ENCODE assay signal across 27 cellular contexts in genomic region chr3:126663750-126664149, GRCh38. TPM values are rescaled to one million over a fixed set of nuclear protein-coding genes. Genes with fewer than 3 reads are reported as not detected.
DNase-seq lines count a peak whose midpoint lies in the region; ATAC-seq, FAIRE-seq and TF ChIP-seq lines count a peak whose summit lies in the region.
"Had no signal": no experiment of that assay in that cellular context is flagged by ENCODE, and none has a peak within 500 bp of the region (broad histone marks: within the 10 kb centered on the region; RNA-seq: fewer than 3 reads in every experiment).

No MANE protein-coding gene starts in this region.

- peaks cover 9% of the 10 kb centered on the region for H3K4me1 Mint-ChIP-seq in activated CD8-positive, alpha-beta memory T cell treated with anti-CD3 and anti-CD28 coated beads, Interleukin-2, amount 10 ng/mL, durations not matched to agents 7 days and 5 days
- H3K4me1 Mint-ChIP-seq: B cell had no signal

- peaks cover 0 to 2% of the 10 kb centered on the region in 2 experiments for H4K20me1 ChIP-seq in H1 (replicated peaks in 1 of 2; ENCODE audit: control insufficient read depth in 1 of 2, insufficient read depth in 2 of 2, low read length in 2 of 2)

- H2BK120ac ChIP-seq in H1 (replicated peaks; ENCODE audit: low read depth, low read length), result no peak overlapping the region
- H2BK120ac ChIP-seq in neuronal stem cell (ENCODE audit: low read depth, low read length), result no peak overlapping the region

- H3K79me1 ChIP-seq in H1 (ENCODE audit: low read depth, low read length) (no peaks in the 10 kb centered on the region), neuronal stem cell (ENCODE audit: low read depth, low read length) (no peaks in the 10 kb centered on the region)

- H2BK12ac ChIP-seq in H1 (ENCODE audit: low read depth, low read length) (no peak overlapping the region), neuronal stem cell (ENCODE audit: low read length) (no peak overlapping the region)

- TF ChIP-seq POLR2A in H1 (IDR thresholded peaks at IDR 0.05; ENCODE audit: control extremely low read depth in 1 of 2, low read depth in 2 of 2, low read length in 2 of 2), result no peak

- ATAC-seq in activated CD8-positive, alpha-beta memory T cell treated with anti-CD3 and anti-CD28 coated beads, Interleukin-2, amount 10 ng/mL, durations not matched to agents 7 days and 5 days, result no peak
- ATAC-seq in thoracic aorta (ENCODE audit: insufficient number of reproducible peaks, low FRiP score, low read depth) (peak; percentile 10), HG03045 (IDR thresholded peaks at IDR 0.05; ENCODE audit: unreplicated experiment) (no peak), GM21723 (IDR thresholded peaks at IDR 0.05; ENCODE audit: unreplicated experiment) (no peak)
- ATAC-seq: A549; CD8-positive, alpha-beta T cell; GM12878 had no signal

- no peak overlapping the region for H4K5ac ChIP-seq in H1 (ENCODE audit: insufficient read length, low read depth, low read length)

- no peaks in the 10 kb centered on the region for H3K36me3 Mint-ChIP-seq in activated CD8-positive, alpha-beta memory T cell treated with anti-CD3 and anti-CD28 coated beads, Interleukin-2, amount 10 ng/mL, durations not matched to agents 7 days and 5 days
- H3K36me3 Mint-ChIP-seq: CD8-positive, alpha-beta T cell had no signal

- no peaks in the 10 kb centered on the region for H3K36me3 ChIP-seq in H1 (ENCODE audit: control insufficient read depth in 2 of 4, insufficient read depth in 4 of 4, low read length in 3 of 4)
- no peaks in the 10 kb centered on the region for H3K36me3 ChIP-seq in neuronal stem cell (replicated peaks in 1 of 2; ENCODE audit: control insufficient read depth in 2 of 2, insufficient read depth in 2 of 2, low read length in 2 of 2)
- no peaks in the 10 kb centered on the region for H3K36me3 ChIP-seq in thoracic aorta
- H3K36me3 ChIP-seq: BLaER1 treated with 17β-estradiol and CSF1 and Interleukin-3, amounts not matched to agents 10 nM and 100 nM had no signal

- no peak overlapping the region for H4K8ac ChIP-seq in H1 (ENCODE audit: extremely low read depth, insufficient read depth, low read length)
- H4K8ac ChIP-seq in neuronal stem cell (ENCODE audit: low read depth, low read length), result no peak overlapping the region

- no peak overlapping the region for H3K4me3 ChIP-seq in H1 (ENCODE audit: extremely low read depth in 1 of 4, insufficient read depth in 2 of 4, low read depth in 3 of 4, low read length in 4 of 4)
- H3K4me3 ChIP-seq in neuronal stem cell (ENCODE audit: low read length in 2 of 2), result no peak overlapping the region
- no peak overlapping the region for H3K4me3 ChIP-seq in thoracic aorta
- H3K4me3 ChIP-seq: A549; BLaER1 treated with 17β-estradiol and CSF1 and Interleukin-3, amounts not matched to agents 10 nM and 100 nM; GM12878 had no signal

- H3K4me3 Mint-ChIP-seq in activated CD8-positive, alpha-beta memory T cell treated with anti-CD3 and anti-CD28 coated beads, Interleukin-2, amount 10 ng/mL, durations not matched to agents 7 days and 5 days, result no peak overlapping the region
- H3K4me3 Mint-ChIP-seq: B cell; CD4-positive, alpha-beta T cell; CD8-positive, alpha-beta T cell had no signal

- H3K18ac ChIP-seq in H1 (ENCODE audit: extremely low read depth, low read length), result no peak overlapping the region
- peak overlapping the region; percentile 13 for H3K18ac ChIP-seq in neuronal stem cell (ENCODE audit: low read length)

- H3K4ac ChIP-seq in H1 (replicated peaks; ENCODE audit: insufficient read length, low read depth, low read length) (no peak overlapping the region), neuronal stem cell (ENCODE audit: low read length) (no peak overlapping the region)

- H3K27ac ChIP-seq in H1 (ENCODE audit: low read depth, low read length) (no peak overlapping the region), neuronal stem cell (replicated peaks; ENCODE audit: low read length) (no peak overlapping the region), thoracic aorta (no peak overlapping the region)
- H3K27ac ChIP-seq: 22Rv1; A549; BLaER1 treated with 17β-estradiol and CSF1 and Interleukin-3, amounts not matched to agents 10 nM and 100 nM; C4-2B had no signal

- no peak overlapping the region for H3K27ac Mint-ChIP-seq in activated CD8-positive, alpha-beta memory T cell treated with anti-CD3 and anti-CD28 coated beads, Interleukin-2, amount 10 ng/mL, durations not matched to agents 7 days and 5 days
- H3K27ac Mint-ChIP-seq: B cell; CD4-positive, alpha-beta T cell; CD8-positive, alpha-beta T cell had no signal

- H2BK20ac ChIP-seq in H1 (ENCODE audit: low read length), result no peak overlapping the region

- H3K23ac ChIP-seq in H1 (ENCODE audit: insufficient read length) (no peak overlapping the region), neuronal stem cell (ENCODE audit: low read depth, low read length, poor library complexity) (no peak overlapping the region)

- H3K4me2 ChIP-seq in H1 (ENCODE audit: insufficient read depth in 1 of 2, low read depth in 2 of 2, low read length in 2 of 2), result no peak overlapping the region
- H3K4me2 ChIP-seq in neuronal stem cell (ENCODE audit: insufficient read depth, low read length, poor library complexity, severe bottlenecking), result no peak overlapping the region
- H3K4me2 ChIP-seq: A549; BLaER1 treated with 17β-estradiol and CSF1 and Interleukin-3, amounts not matched to agents 10 nM and 100 nM had no signal

- no peaks in the 10 kb centered on the region for H3K9me3 Mint-ChIP-seq in activated CD8-positive, alpha-beta memory T cell treated with anti-CD3 and anti-CD28 coated beads, Interleukin-2, amount 10 ng/mL, durations not matched to agents 7 days and 5 days (ENCODE audit: low read depth)
- H3K9me3 Mint-ChIP-seq: CD4-positive, alpha-beta T cell; CD8-positive, alpha-beta T cell had no signal

- H3K79me2 ChIP-seq in H1 (ENCODE audit: control insufficient read depth in 1 of 2, insufficient read depth in 2 of 2, low read length in 2 of 2), result no peaks in the 10 kb centered on the region

- 89% methylated on average over 8 of the region's 8 CpGs; no CpG with 5 or more reads in 1 of the 2 experiments for WGBS in H1 (ENCODE audit: extremely low coverage in 1 of 2, insufficient coverage in 1 of 2, insufficient read length in 1 of 2, insufficient replicate concordance in 2 of 2, low coverage in 1 of 2, low lambda C conversion rate in 2 of 2, missing lambda C conversion rate in 1 of 2), 2 experiments
- WGBS in neuronal stem cell (ENCODE audit: extremely low coverage in 2 of 2, insufficient read length in 2 of 2, insufficient replicate concordance in 1 of 2), 2 donors, result no CpG with 5 or more reads among the region's 8 CpGs

- TF ChIP-seq RAD21 in H1 (IDR thresholded peaks at IDR 0.05 in 1 of 2, conservative IDR thresholded peaks at IDR 0.05 in 1 of 2; ENCODE audit: low read depth in 2 of 2, low read length in 2 of 2), result no peak

- H2AK5ac ChIP-seq in H1 (ENCODE audit: low read depth, low read length) (no peak overlapping the region), neuronal stem cell (ENCODE audit: low read depth, low read length) (peak overlapping the region; percentile 45)

- H2BK5ac ChIP-seq in H1 (ENCODE audit: low read depth, low read length), result no peak overlapping the region
- H2BK5ac ChIP-seq in neuronal stem cell (ENCODE audit: low read length), result no peak overlapping the region

- H3K27me3 ChIP-seq in H1 (replicated peaks in 1 of 4; ENCODE audit: control insufficient read depth in 3 of 4, extremely low read depth in 1 of 4, insufficient read depth in 3 of 4, low read length in 3 of 4) (peaks cover 0 to 2% (median 0%) of the 10 kb centered on the region in 4 experiments; a peak in 2 of 7 replicates), neuronal stem cell (ENCODE audit: control insufficient read depth in 3 of 3, insufficient read depth in 3 of 3, low read depth in 1 of 3, low read length in 3 of 3) (peaks cover 0 to 50% (median 2%) of the 10 kb centered on the region in 3 experiments), thoracic aorta (replicated peaks; ENCODE audit: insufficient read depth) (no peaks in the 10 kb centered on the region)
- H3K27me3 ChIP-seq: BLaER1 treated with 17β-estradiol and CSF1 and Interleukin-3, amounts not matched to agents 10 nM and 100 nM had no signal

- no peak for TF ChIP-seq CTCF in H1 (IDR thresholded peaks at IDR 0.05; ENCODE audit: control extremely low read depth in 1 of 3, insufficient read depth in 1 of 3, low read depth in 1 of 3, low read length in 3 of 3)
- TF ChIP-seq CTCF in thoracic aorta (IDR thresholded peaks at IDR 0.05), result no peak

- H3K23me2 ChIP-seq in H1 (ENCODE audit: low read depth, low read length), result no peaks in the 10 kb centered on the region

- no peak overlapping the region for H2AFZ ChIP-seq in H1 (ENCODE audit: low read length)
- no peak overlapping the region for H2AFZ ChIP-seq in neuronal stem cell (ENCODE audit: low read length)

- H3K9me3 ChIP-seq in H1 (ENCODE audit: insufficient read depth in 2 of 2, low read depth in 1 of 2, low read length in 1 of 2) (no peaks in the 10 kb centered on the region; a peak in 1 of 4 replicates), neuronal stem cell (replicated peaks in 1 of 2; ENCODE audit: control insufficient read depth in 2 of 2, insufficient read depth in 1 of 2, low read depth in 1 of 2, low read length in 2 of 2) (peaks cover 0 to 10% of the 10 kb centered on the region in 2 donors), thoracic aorta (no peaks in the 10 kb centered on the region)

- H3K27me3 Mint-ChIP-seq in activated CD8-positive, alpha-beta memory T cell treated with anti-CD3 and anti-CD28 coated beads, Interleukin-2, amount 10 ng/mL, durations not matched to agents 7 days and 5 days, result peaks cover 12% of the 10 kb centered on the region

- H2BK15ac ChIP-seq in H1 (ENCODE audit: low read length) (0 out of 2 replicates have a peak overlapping the region, but pooled peaks have one; percentile 61), neuronal stem cell (ENCODE audit: low read length) (no peak overlapping the region)

- CTCF ChIA-PET in activated CD8-positive, alpha-beta memory T cell treated with anti-CD3 and anti-CD28 coated beads, Interleukin-2, amount 10 ng/mL, durations not matched to agents 7 days and 5 days (lab: Charles Lee), result no interaction called here
- CTCF ChIA-PET in H1 (lab: Charles Lee; ENCODE audit: partially characterized antibody), result no interaction called here

- H4K91ac ChIP-seq in H1 (replicated peaks; ENCODE audit: insufficient read length, low read length), result no peak overlapping the region
- no peak overlapping the region for H4K91ac ChIP-seq in neuronal stem cell (ENCODE audit: low read depth, low read length, poor library complexity)

- peak; percentile 21 for DNase-seq in activated CD8-positive, alpha-beta memory T cell treated with anti-CD3 and anti-CD28 coated beads, Interleukin-2, amount 10 ng/mL, durations not matched to agents 7 days and 5 days
- DNase-seq in activated CD8-positive, alpha-beta memory T cell treated with anti-CD3 and anti-CD28 coated beads for 24 hours, result no peak
- DNase-seq in H1 (ENCODE audit: low read depth in 1 of 2, low spot score in 2 of 2), result no peak
- DNase-seq in neuronal stem cell (ENCODE audit: low spot score), result no peak
- DNase-seq in thoracic aorta (ENCODE audit: low spot score), result no peak
- DNase-seq in frontal cortex (ENCODE audit: low spot score in 2 of 2), result no peak
- DNase-seq: AML-193; Caco-2; CD4-positive, alpha-beta T cell; CD8-positive, alpha-beta T cell; DMS 273 treated with DMSO at 0.1 percent for 48 hours; DMS153; DMS53; DMS79; DND-41; EL; GDM1 had no signal

- H3K9ac ChIP-seq in H1 (replicated peaks in 1 of 4; ENCODE audit: extremely low read depth in 1 of 4, low read depth in 3 of 4, low read length in 3 of 4) (no peak overlapping the region), neuronal stem cell (ENCODE audit: low read depth, low read length, poor library complexity) (no peak overlapping the region)
- H3K9ac ChIP-seq: BLaER1 treated with 17β-estradiol and CSF1 and Interleukin-3, amounts not matched to agents 10 nM and 100 nM had no signal

- H3K4me1 ChIP-seq in H1 (replicated peaks in 1 of 4; ENCODE audit: control insufficient read depth in 3 of 4, insufficient read depth in 4 of 4, low read length in 3 of 4) (no peaks in the 10 kb centered on the region; a peak in 2 of 7 replicates), neuronal stem cell (ENCODE audit: control insufficient read depth in 2 of 2, insufficient read depth in 1 of 2, low read depth in 1 of 2, low read length in 2 of 2) (peaks cover 0 to 9% of the 10 kb centered on the region in 2 donors), thoracic aorta (ENCODE audit: control insufficient read depth in 1 of 2, low read depth in 2 of 2) (no peaks in the 10 kb centered on the region)
- H3K4me1 ChIP-seq: A549, Caco-2 had no signal

- H3K14ac ChIP-seq in H1 (ENCODE audit: insufficient read length) (no peak overlapping the region), neuronal stem cell (ENCODE audit: low read length) (no peak overlapping the region)

- FAIRE-seq in H1 (lab: Jason Lieb, UNC) (no peak), frontal cortex (lab: Jason Lieb, UNC) (no peak)
- FAIRE-seq: A549, GM12878, GM12892, GM18507 had no signal

- POLR2A ChIA-PET in H1 (lab: Charles Lee; ENCODE audit: partially characterized antibody), result no interaction called here

- TF ChIP-seq EP300 in H1 (IDR thresholded peaks at IDR 0.05; ENCODE audit: borderline replicate concordance in 1 of 2, low read depth in 2 of 2, low read length in 2 of 2), result no peak

- H3K56ac ChIP-seq in H1 (replicated peaks; ENCODE audit: insufficient read length, low read depth, low read length), result no peak overlapping the region

RNA-seq across cellular contexts. Expression of gene TXNRD3, which starts 8.8 kb away (rescaled TPM):
- 1 to 10 TPM in 1 of 2 experiments, under 1 TPM in 1; 0.50 to 1.6 TPM for total RNA-seq in activated CD8-positive, alpha-beta memory T cell treated with anti-CD3 and anti-CD28 coated beads, Interleukin-2, amount 10 ng/mL, durations not matched to agents 7 days and 5 days
- 3.2 and 3.4 TPM in 2 replicates for total RNA-seq in H1 (2021; fragmentation: NEBNext Ultra II Directional; extraction: Animal tissue kit (Norgen Biotek cat#: 25700))
- 3.9 and 4.3 TPM in 2 replicates for polyA plus RNA-seq in H1 (2011; rRNA removed)
- 3.0 TPM for polyA plus RNA-seq in H1 (2011; cell fraction: cytosol; rRNA removed)
- polyA plus RNA-seq in H1 (2011; cell fraction: nucleus; rRNA removed), result 7.4 TPM
- 6.0 to 10.1 TPM (median 9.2 TPM) in 4 replicates for polyA plus RNA-seq in H1 (2012, experiment 1 of 2)
- polyA plus RNA-seq in H1 (2012, experiment 2 of 2), result 1.1 TPM
- 4.8 TPM for polyA plus RNA-seq in H1 (2013, experiment 1 of 2)
- polyA plus RNA-seq in H1 (2013, experiment 2 of 2), result 4.6 TPM
- 7.9 and 9.9 TPM in 2 replicates for polyA minus RNA-seq in H1 (2011; rRNA and poly(A)+ RNA removed)
- polyA minus RNA-seq in H1 (2011; cell fraction: cytosol; rRNA and poly(A)+ RNA removed), result 1.5 TPM
- polyA minus RNA-seq in H1 (2011; cell fraction: nucleus; rRNA and poly(A)+ RNA removed), result 9.2 TPM
- 12.6 TPM for polyA plus RNA-seq in neuronal stem cell (2013, experiment 1 of 2)
- 12.6 TPM for polyA plus RNA-seq in neuronal stem cell (2013, experiment 2 of 2)
- total RNA-seq in thoracic aorta (1 to 10 TPM; 7.4 to 8.3 TPM), frontal cortex (19.2 TPM)
- total RNA-seq: GM12878 had no signal
- polyA plus RNA-seq: GM12878 had no signal

RNA-seq across cellular contexts. Expression of gene CHCHD6, which starts 40.3 kb away (rescaled TPM):
- total RNA-seq in activated CD8-positive, alpha-beta memory T cell treated with anti-CD3 and anti-CD28 coated beads, Interleukin-2, amount 10 ng/mL, durations not matched to agents 7 days and 5 days, result 1 to 10 TPM; 7.7 to 9.0 TPM
- 36.3 and 37.6 TPM in 2 replicates for total RNA-seq in H1 (2021; fragmentation: NEBNext Ultra II Directional; extraction: Animal tissue kit (Norgen Biotek cat#: 25700))
- polyA plus RNA-seq in H1 (2011; rRNA removed), result 32.4 and 39.4 TPM in 2 replicates
- 55.3 TPM for polyA plus RNA-seq in H1 (2011; cell fraction: cytosol; rRNA removed)
- polyA plus RNA-seq in H1 (2011; cell fraction: nucleus; rRNA removed), result 34.8 TPM
- 33.9 to 47.2 TPM (median 45.8 TPM) in 4 replicates for polyA plus RNA-seq in H1 (2012, experiment 1 of 2)
- polyA plus RNA-seq in H1 (2012, experiment 2 of 2), result 38.8 TPM
- 30.0 TPM for polyA plus RNA-seq in H1 (2013, experiment 1 of 2)
- polyA plus RNA-seq in H1 (2013, experiment 2 of 2), result 30.2 TPM
- 5.7 and 8.8 TPM in 2 replicates for polyA minus RNA-seq in H1 (2011; rRNA and poly(A)+ RNA removed)
- 11.3 TPM for polyA minus RNA-seq in H1 (2011; cell fraction: cytosol; rRNA and poly(A)+ RNA removed)
- 14.6 TPM for polyA minus RNA-seq in H1 (2011; cell fraction: nucleus; rRNA and poly(A)+ RNA removed)
- polyA plus RNA-seq in neuronal stem cell (2013, experiment 1 of 2), result 38.4 TPM
- 38.2 TPM for polyA plus RNA-seq in neuronal stem cell (2013, experiment 2 of 2)
- total RNA-seq in thoracic aorta, result 10 to 100 TPM; 12.5 to 17.1 TPM
- 33.8 TPM for total RNA-seq in frontal cortex
